Comparison of ENCODE assay signal across 19 cellular contexts in genomic region chr22:41974691-41975290, GRCh38. TPM values are rescaled to one million over a fixed set of nuclear protein-coding genes. Genes with fewer than 3 reads are reported as not detected.
A peak's percentile ranks its signal among the peaks of the same experiment; 100 is the strongest.
DNase-seq lines count a peak whose midpoint lies in the region; ATAC-seq and TF ChIP-seq lines count a peak whose summit lies in the region.
"Had no signal": no experiment of that assay in that cellular context is flagged by ENCODE, and none has a peak within 500 bp of the region (broad histone marks: within the 10 kb centered on the region; RNA-seq: fewer than 3 reads in every experiment).

No MANE protein-coding gene starts in this region.

- peaks cover 30% of the 10 kb centered on the region for H3K27me3 Mint-ChIP-seq in MCF 10A (ENCODE audit: insufficient read depth, unreplicated experiment)

- no peak overlapping the region for H2AFZ ChIP-seq in mammary epithelial cell (ENCODE audit: low read depth, low read length)

- H3K36me3 Mint-ChIP-seq in MCF 10A (ENCODE audit: insufficient read depth, unreplicated experiment), result no peaks in the 10 kb centered on the region
- H3K36me3 Mint-ChIP-seq: IgD-negative memory B cell had no signal

- H4K20me1 ChIP-seq in mammary epithelial cell (ENCODE audit: insufficient read depth, low read length), result no peaks in the 10 kb centered on the region

- H3K4me1 Mint-ChIP-seq in MCF 10A (ENCODE audit: insufficient read depth, unreplicated experiment), result no peaks in the 10 kb centered on the region

- WGBS in mammary epithelial cell (ENCODE audit: low coverage, missing lambda C conversion rate), result 14% methylated on average over 8 of the region's 10 CpGs
- 52 to 78% (median 64%) methylated on average over 10 of the region's 10 CpGs for WGBS in spleen, 5 donors

- H3K4me3 ChIP-seq in mammary epithelial cell (replicated peaks in 1 of 3; ENCODE audit: insufficient read depth in 1 of 3, low read depth in 2 of 3, low read length in 3 of 3) (no peak overlapping the region), spleen (no peak overlapping the region)
- H3K4me3 ChIP-seq: lung had no signal

- H3K9ac ChIP-seq in mammary epithelial cell (ENCODE audit: insufficient read depth, low read length), result no peak overlapping the region

- POLR2A ChIA-PET in MCF 10A (lab: Yijun Ruan, JAX), result interaction anchor here (0.6 to 1.0 kb wide), 3 partner anchors 27 to 555 kb away, joined by 3 read pairs; no protein-coding TSS in a partner anchor

- TF ChIP-seq POLR2A in erythroblast (IDR thresholded peaks at IDR 0.05; ENCODE audit: low read length) (no peak), spleen (IDR thresholded peaks at IDR 0.05) (no peak)

- no peak overlapping the region for H3K27ac Mint-ChIP-seq in MCF 10A (ENCODE audit: low read depth, unreplicated experiment)
- H3K27ac Mint-ChIP-seq: activated T-helper 2 cell treated with anti-CD3 and anti-CD28 coated beads, Interferon-gamma antibody, Interleukin-2, Interleukin-4, amounts not matched to agents 10 μg/mL and 5 μg/mL and 100 μg/mL, durations not matched to agents 14 hours and 24 hours and 36 hours had no signal

- no peaks in the 10 kb centered on the region for H3K9me3 Mint-ChIP-seq in MCF 10A (ENCODE audit: unreplicated experiment)
- H3K9me3 Mint-ChIP-seq: activated T-helper 2 cell treated with anti-CD3 and anti-CD28 coated beads, Interferon-gamma antibody, Interleukin-2, Interleukin-4, amounts not matched to agents 10 μg/mL and 5 μg/mL and 100 μg/mL, durations not matched to agents 14 hours and 24 hours and 36 hours had no signal

- dilution Hi-C loops in mammary epithelial cell (cut with HindIII; ENCODE audit: low sequenced_read_pairs), result no loop called here

- DNase-seq in mammary epithelial cell (peak; percentile 83), MCF 10A (ENCODE audit: unreplicated experiment) (no peak), NAMALWA (ENCODE audit: low spot score) (peak; percentile 36), kidney tubule cell (ENCODE audit: low spot score) (peak; percentile 13), erythroblast (lab: John Stamatoyannopoulos, UW) (no peak), spleen (no peak)
- DNase-seq: activated CD4-positive, alpha-beta T cell treated with anti-CD3 and anti-CD28 coated beads for 48 hours; C1 segment of cervical spinal cord; cerebellar nuclear complex; EL; NCI-H526; small intestine; stimulated activated CD4-positive, alpha-beta T cell treated with anti-CD3 and anti-CD28 coated beads, Interleukin-2, amount 100 ng/mL, for 24 hours; T-helper 1 cell had no signal

- H3K27ac ChIP-seq in mammary epithelial cell (ENCODE audit: insufficient read depth, low read depth, low read length) (no peak overlapping the region), spleen (no peak overlapping the region)
- H3K27ac ChIP-seq: epithelial cell of prostate had no signal

- H3K4me2 ChIP-seq in mammary epithelial cell (ENCODE audit: insufficient read depth, low read depth, low read length), result no peak overlapping the region

- BruUV-seq in mammary epithelial cell (replicated peaks; lab: Mats Ljungman, UMichigan) (no TSS peak), MCF 10A (replicated peaks; lab: Mats Ljungman, UMichigan) (no TSS peak)

- CTCF ChIA-PET in mammary epithelial cell (lab: Charles Lee; ENCODE audit: low non-redundant PET) (no interaction called here), MCF 10A (lab: Yijun Ruan, JAX) (interaction anchor here (0.6 kb wide), 1 partner anchor 467 kb away, joined by 3 read pairs; no protein-coding TSS in a partner anchor)

- TF ChIP-seq CTCF in mammary epithelial cell (conservative IDR thresholded peaks at IDR 0.05 in 1 of 2, IDR thresholded peaks at IDR 0.05 in 1 of 2; ENCODE audit: extremely low read depth in 1 of 2, insufficient read depth in 1 of 2, low read depth in 1 of 2, low read length in 2 of 2) (no peak), MCF 10A (IDR thresholded peaks at IDR 0.05; ENCODE audit: unreplicated experiment) (no peak), spleen (IDR thresholded peaks at IDR 0.05 in 8 of 11, conservative IDR thresholded peaks at IDR 0.05 in 3 of 11) (no peak)

- intact Hi-C loops in mammary epithelial cell (cut with micrococcal nuclease) (no loop called here), MCF 10A (cut with micrococcal nuclease) (no loop called here), spleen (cut with DNase I; ENCODE audit: low total_unique reads) (no loop called here)

- H3K36me3 ChIP-seq in mammary epithelial cell (ENCODE audit: insufficient read depth, low read length) (no peaks in the 10 kb centered on the region), spleen (no peaks in the 10 kb centered on the region)

- H3K79me2 ChIP-seq in mammary epithelial cell (ENCODE audit: insufficient read depth, low read length), result no peaks in the 10 kb centered on the region

- ATAC-seq in GM19467 (IDR thresholded peaks at IDR 0.05; ENCODE audit: unreplicated experiment), result no peak

- no peaks in the 10 kb centered on the region for H3K9me3 ChIP-seq in mammary epithelial cell (replicated peaks; ENCODE audit: insufficient read depth, low read length)
- H3K9me3 ChIP-seq in spleen, result no peaks in the 10 kb centered on the region

- in situ Hi-C loops in mammary epithelial cell (cut with MboI; ENCODE audit: low sequenced_read_pairs in 2 of 2), result no loop called here

- H3K4me1 ChIP-seq in mammary epithelial cell (ENCODE audit: insufficient read depth, low read length) (peaks cover 5% of the 10 kb centered on the region), spleen (peaks cover 3 to 17% (median 13%) of the 10 kb centered on the region in 6 donors)

- H3K27me3 ChIP-seq in mammary epithelial cell (ENCODE audit: insufficient read depth, low read length), result peaks cover 9% of the 10 kb centered on the region
- peaks cover 0 to 81% (median 30%) of the 10 kb centered on the region in 7 donors for H3K27me3 ChIP-seq in spleen (replicated peaks in 1 of 7)

- no peak overlapping the region for H3K4me3 Mint-ChIP-seq in MCF 10A (ENCODE audit: unreplicated experiment)

RNA-seq across cellular contexts. Expression of gene SEPTIN3, which starts 5.5 kb away (rescaled TPM):
- 1 to 10 TPM in 1 of 2 donors, under 1 TPM in 1; 0.73 to 1.7 TPM for total RNA-seq in mammary epithelial cell
- 0.70 TPM for polyA plus RNA-seq in mammary epithelial cell
- not detected for polyA minus RNA-seq in mammary epithelial cell
- 0.21 and 0.29 TPM in 2 replicates for total RNA-seq in MCF 10A (2022)
- total RNA-seq in spleen, result 1 to 10 TPM in 1 of 7 donors, under 1 TPM in 6; 0.17 to 1.0 (median 0.26) TPM
- polyA plus RNA-seq in spleen, result under 1 TPM; 0.07 to 0.16 (median 0.09) TPM

RNA-seq across cellular contexts. Expression of gene WBP2NL, which starts 23.8 kb away (rescaled TPM):
- total RNA-seq in mammary epithelial cell (under 1 TPM; 0.19 to 0.33 TPM), MCF 10A (2022) (0.66 and 1.1 TPM in 2 replicates), spleen (1 to 10 TPM; 1.6 to 5.0 (median 2.5) TPM)
- polyA plus RNA-seq in mammary epithelial cell (not detected), spleen (1 to 10 TPM; 1.2 to 1.5 (median 1.3) TPM)
- not detected for polyA minus RNA-seq in mammary epithelial cell

RNA-seq across cellular contexts. Expression of gene CENPM, which starts 27.8 kb away (rescaled TPM):
- 10 to 100 TPM in 1 of 2 donors, under 1 TPM in 1; 0.50 to 20.0 TPM for total RNA-seq in mammary epithelial cell
- 38.2 TPM for polyA plus RNA-seq in mammary epithelial cell
- polyA minus RNA-seq in mammary epithelial cell, result 24.8 TPM
- 9.1 and 21.1 TPM in 2 replicates for total RNA-seq in MCF 10A (2022)
- total RNA-seq in spleen, result 10 to 100 TPM in 4 of 7 donors, 1 to 10 TPM in 3; 3.3 to 20.9 (median 10.1) TPM
- polyA plus RNA-seq in spleen, result 10 to 100 TPM; 14.4 to 63.1 (median 24.7) TPM

RNA-seq across cellular contexts. Expression of gene TNFRSF13C, which starts 48.2 kb away (rescaled TPM):
- total RNA-seq in mammary epithelial cell (under 1 TPM; under 0.01 to 0.21 TPM), MCF 10A (2022) (0.12 TPM in 2 replicates), spleen (100 to 1,000 TPM in 1 of 7 donors, 10 to 100 TPM in 6; 65.3 to 144 (median 84.2) TPM)
- polyA plus RNA-seq in mammary epithelial cell (0.07 TPM), spleen (10 to 100 TPM; 57.8 to 95.5 (median 65.9) TPM)
- not detected for polyA minus RNA-seq in mammary epithelial cell

Comparison
In these comparisons a context has a peak if more than half of its experiments do, and no peak if none do; other contexts are left out.
1. DNase-seq: peak in mammary epithelial cell (single experiment), NAMALWA (single experiment) and kidney tubule cell (single experiment); none in MCF 10A (single experiment), erythroblast (0 of 2) and spleen (single experiment).